ENCODE assay signal across 9 cellular contexts in genomic region chr17:69609495-69610315, GRCh38.
DNase-seq lines count a peak whose midpoint lies in the region; ATAC-seq and TF ChIP-seq lines count a peak whose summit lies in the region.
"Had no signal": no experiment of that assay in that cellular context is flagged by ENCODE, and none has a peak within 500 bp of the region (broad histone marks: within the 10 kb centered on the region; RNA-seq: fewer than 3 reads in every experiment).

No MANE protein-coding gene starts in this region.

- peaks cover 11% of the 10 kb centered on the region for H3K9me3 Mint-ChIP-seq in activated CD4-positive, alpha-beta T cell treated with anti-CD3 and anti-CD28 coated beads, Interleukin-2, amount 10 ng/mL, durations not matched to agents 24 days and 14 days

- peak overlapping the region in 1 of 4 donors; percentile 37 for H3K27ac ChIP-seq in Peyer's patch
- H3K27ac ChIP-seq in foreskin keratinocyte = no peak overlapping the region
- H3K27ac ChIP-seq in spleen = no peak overlapping the region

- H3K4me3 Mint-ChIP-seq in activated CD4-positive, alpha-beta T cell treated with anti-CD3 and anti-CD28 coated beads, Interleukin-2, amount 10 ng/mL, durations not matched to agents 24 days and 14 days = no peak overlapping the region
- H3K4me3 Mint-ChIP-seq: activated naive CD8-positive, alpha-beta T cell treated with anti-CD3 and anti-CD28 coated beads, Interleukin-2, amount 10 ng/mL, durations not matched to agents 7 days and 5 days had no signal

- TF ChIP-seq CTCF in Peyer's patch (IDR thresholded peaks at IDR 0.05) = peak in 4 of 6 experiments; percentile 24 to 42 (median 32)
- peak; percentile 73 for TF ChIP-seq CTCF in foreskin keratinocyte (conservative IDR thresholded peaks at IDR 0.05)
- TF ChIP-seq CTCF in spleen (IDR thresholded peaks at IDR 0.05 in 8 of 11, conservative IDR thresholded peaks at IDR 0.05 in 3 of 11) = peak in 7 of 11 experiments; percentile 22 to 45 (median 30)

- TF ChIP-seq POLR2A in Peyer's patch (IDR thresholded peaks at IDR 0.05) (no peak), spleen (IDR thresholded peaks at IDR 0.05) (no peak)

- H3K4me3 ChIP-seq in Peyer's patch (no peak overlapping the region), spleen (no peak overlapping the region)

- WGBS in spleen, 5 donors = 54 to 64% (median 58%) methylated on average over 6 of the region's 6 CpGs

- H3K36me3 Mint-ChIP-seq in activated CD4-positive, alpha-beta T cell treated with anti-CD3 and anti-CD28 coated beads, Interleukin-2, amount 10 ng/mL, durations not matched to agents 24 days and 14 days (ENCODE audit: low read depth) = no peaks in the 10 kb centered on the region
- H3K36me3 Mint-ChIP-seq: activated naive CD8-positive, alpha-beta T cell treated with anti-CD3 and anti-CD28 coated beads, Interleukin-2, amount 10 ng/mL, durations not matched to agents 7 days and 5 days had no signal

- H3K9me3 ChIP-seq in Peyer's patch (no peaks in the 10 kb centered on the region), spleen (no peaks in the 10 kb centered on the region)

- ATAC-seq in foreskin keratinocyte (peak; percentile 20), HG03108 (IDR thresholded peaks at IDR 0.05; ENCODE audit: unreplicated experiment) (no peak), GM19324 (IDR thresholded peaks at IDR 0.05; ENCODE audit: low FRiP score, unreplicated experiment) (no peak)

- no peaks in the 10 kb centered on the region for H3K36me3 ChIP-seq in Peyer's patch
- no peaks in the 10 kb centered on the region for H3K36me3 ChIP-seq in spleen

- no peak overlapping the region for H3K27ac Mint-ChIP-seq in activated CD4-positive, alpha-beta T cell treated with anti-CD3 and anti-CD28 coated beads, Interleukin-2, amount 10 ng/mL, durations not matched to agents 24 days and 14 days
- H3K27ac Mint-ChIP-seq: activated naive CD8-positive, alpha-beta T cell treated with anti-CD3 and anti-CD28 coated beads, Interleukin-2, amount 10 ng/mL, durations not matched to agents 7 days and 5 days had no signal

- H3K27me3 Mint-ChIP-seq in activated CD4-positive, alpha-beta T cell treated with anti-CD3 and anti-CD28 coated beads, Interleukin-2, amount 10 ng/mL, durations not matched to agents 24 days and 14 days = no peaks in the 10 kb centered on the region
- H3K27me3 Mint-ChIP-seq: activated naive CD8-positive, alpha-beta T cell treated with anti-CD3 and anti-CD28 coated beads, Interleukin-2, amount 10 ng/mL, durations not matched to agents 7 days and 5 days had no signal

- DNase-seq in activated CD4-positive, alpha-beta T cell treated with anti-CD3 and anti-CD28 coated beads, Interleukin-2, amount 10 ng/mL, durations not matched to agents 24 days and 14 days = peak; percentile 56
- no peak for DNase-seq in activated CD4-positive, alpha-beta T cell treated with anti-CD3 and anti-CD28 coated beads, Interleukin-2, amount 50 U/mL, for 4 hours
- DNase-seq in Peyer's patch (no peak), foreskin keratinocyte (peak; percentile 8 to 36), spleen (no peak)
- DNase-seq in activated CD4-positive, CD25-positive, alpha-beta regulatory T cell treated with anti-CD3 and anti-CD28 coated beads, Interleukin-2, amount 50 U/mL, for 72 hours = no peak
- DNase-seq: activated naive CD8-positive, alpha-beta T cell treated with anti-CD3 and anti-CD28 coated beads, Interleukin-2, amount 10 ng/mL, durations not matched to agents 7 days and 5 days had no signal

- peaks cover 12% of the 10 kb centered on the region for H3K4me1 Mint-ChIP-seq in activated CD4-positive, alpha-beta T cell treated with anti-CD3 and anti-CD28 coated beads, Interleukin-2, amount 10 ng/mL, durations not matched to agents 24 days and 14 days

- no peaks in the 10 kb centered on the region for H3K27me3 ChIP-seq in Peyer's patch
- H3K27me3 ChIP-seq in foreskin keratinocyte = no peaks in the 10 kb centered on the region
- no peaks in the 10 kb centered on the region for H3K27me3 ChIP-seq in spleen (replicated peaks in 1 of 7)

- H3K4me1 ChIP-seq in Peyer's patch = peaks cover 0 to 11% (median 0%) of the 10 kb centered on the region in 4 donors
- H3K4me1 ChIP-seq in foreskin keratinocyte = peaks cover 16% of the 10 kb centered on the region
- H3K4me1 ChIP-seq in spleen = peaks cover 0 to 22% (median 11%) of the 10 kb centered on the region in 6 donors

- intact Hi-C loops in activated CD4-positive, alpha-beta T cell treated with anti-CD3 and anti-CD28 coated beads, Interleukin-2, amount 10 ng/mL, durations not matched to agents 24 days and 14 days (cut with micrococcal nuclease) = loop anchor here (2.0 kb wide), 1 partner anchor 559 kb away; the partner anchor contains the start of gene KCNJ2
- intact Hi-C loops in spleen (cut with DNase I; ENCODE audit: low total_unique reads) = loop anchor here (10.0 kb wide), 1 partner anchor 535 kb away; no protein-coding TSS in a partner anchor

Comparison
In these comparisons a context has a peak if more than half of its experiments do, and no peak if none do; other contexts are left out.
1. DNase-seq: peak in activated CD4-positive, alpha-beta T cell treated with anti-CD3 and anti-CD28 coated beads, Interleukin-2, amount 10 ng/mL, durations not matched to agents 24 days and 14 days (single experiment) and foreskin keratinocyte (2 of 2); none in activated CD4-positive, alpha-beta T cell treated with anti-CD3 and anti-CD28 coated beads, Interleukin-2, amount 50 U/mL, for 4 hours (0 of 2), Peyer's patch (0 of 3), spleen (single experiment) and activated CD4-positive, CD25-positive, alpha-beta regulatory T cell treated with anti-CD3 and anti-CD28 coated beads, Interleukin-2, amount 50 U/mL, for 72 hours (single experiment).
2. Peak in every context shown above with its lines, with median percentiles within 50 percentile points of each other: CTCF ChIP-seq.